7 cellular contexts compared by ENCODE assay signal in the genomic region with DNA sequence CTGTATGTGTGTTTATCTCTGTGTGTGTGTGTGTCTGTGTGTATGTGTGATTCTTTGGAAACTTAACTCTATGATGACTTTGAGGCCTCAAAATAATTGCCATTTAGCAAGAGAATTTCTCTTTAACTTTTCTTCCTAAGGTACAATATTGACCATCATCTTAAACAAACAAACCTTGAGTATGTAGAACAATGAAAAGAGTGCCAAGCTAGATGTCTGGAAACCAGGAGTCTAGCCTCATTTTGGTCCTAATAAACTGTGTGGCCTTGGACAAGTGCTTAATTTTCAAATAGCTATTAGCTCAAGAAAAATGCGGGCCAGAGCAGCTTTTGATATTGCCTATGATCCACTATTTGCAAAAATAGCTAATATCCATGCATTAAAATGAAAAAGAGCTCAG.
"Had no signal": no experiment of that assay in that cellular context is flagged by ENCODE, and none has a peak within 500 bp of the region (broad histone marks: within the 10 kb centered on the region; RNA-seq: fewer than 3 reads in every experiment).

No MANE protein-coding gene starts in this region.

- DNase-seq: GM23248, GOT3, H7, H9, HCEC 1CT, HFFc6 had no signal

- FAIRE-seq: H1 had no signal
